ENCODE assay signal across 1 cellular context in genomic region chr1:226109829-226110248, GRCh38.
TF ChIP-seq lines count a peak whose summit lies in the region.

No MANE protein-coding gene starts in this region.

TF ChIP-seq in K562, 482 proteins besides CTCF, POLR2A, EP300 and RAD21 (continued from another document):
- TF ChIP-seq, protein P1, sequence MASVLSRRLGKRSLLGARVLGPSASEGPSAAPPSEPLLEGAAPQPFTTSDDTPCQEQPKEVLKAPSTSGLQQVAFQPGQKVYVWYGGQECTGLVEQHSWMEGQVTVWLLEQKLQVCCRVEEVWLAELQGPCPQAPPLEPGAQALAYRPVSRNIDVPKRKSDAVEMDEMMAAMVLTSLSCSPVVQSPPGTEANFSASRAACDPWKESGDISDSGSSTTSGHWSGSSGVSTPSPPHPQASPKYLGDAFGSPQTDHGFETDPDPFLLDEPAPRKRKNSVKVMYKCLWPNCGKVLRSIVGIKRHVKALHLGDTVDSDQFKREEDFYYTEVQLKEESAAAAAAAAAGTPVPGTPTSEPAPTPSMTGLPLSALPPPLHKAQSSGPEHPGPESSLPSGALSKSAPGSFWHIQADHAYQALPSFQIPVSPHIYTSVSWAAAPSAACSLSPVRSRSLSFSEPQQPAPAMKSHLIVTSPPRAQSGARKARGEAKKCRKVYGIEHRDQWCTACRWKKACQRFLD (CRISPR knock-in tag; IDR thresholded peaks at IDR 0.05): peak; percentile 96
- TF ChIP-seq ETV1 (tag; conservative IDR thresholded peaks at IDR 0.05; ENCODE audit: low read depth) (0 out of 2 replicates have a peak, but pooled peaks have one; percentile 11), MYC (IDR thresholded peaks at IDR 0.05; ENCODE audit: low read depth, low read length) (peak; percentile 72), MYC (CRISPR knock-in tag; IDR thresholded peaks at IDR 0.05; ENCODE audit: borderline replicate concordance, low read depth) (no peak)
